In the genomic region with DNA sequence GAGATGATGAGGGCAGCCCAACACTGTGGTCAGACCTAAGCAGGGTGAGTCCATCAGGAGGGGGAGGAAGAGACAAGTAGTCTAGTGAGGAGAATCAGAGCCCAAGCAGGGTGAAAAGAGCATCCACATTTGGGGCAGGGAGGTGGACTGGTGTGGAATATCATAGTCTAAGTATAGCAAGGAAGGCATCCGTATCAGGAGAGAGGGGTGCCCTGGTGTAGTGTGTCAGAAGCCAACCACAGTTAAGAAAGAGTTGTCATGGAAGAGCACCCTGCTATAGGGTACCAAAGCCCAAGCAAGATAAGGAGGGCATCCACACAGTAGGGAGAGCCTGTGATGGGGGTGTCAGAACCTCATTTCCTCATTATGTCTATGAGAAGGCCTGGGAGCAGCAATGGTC, we compare ENCODE assay signal across 2 cellular contexts.
TF ChIP-seq lines count a peak whose summit lies in the region.

No MANE protein-coding gene starts in this region.

TF ChIP-seq in HEK293, 187 proteins besides CTCF, POLR2A, EP300 and RAD21:
- TF ChIP-seq, protein P1, sequence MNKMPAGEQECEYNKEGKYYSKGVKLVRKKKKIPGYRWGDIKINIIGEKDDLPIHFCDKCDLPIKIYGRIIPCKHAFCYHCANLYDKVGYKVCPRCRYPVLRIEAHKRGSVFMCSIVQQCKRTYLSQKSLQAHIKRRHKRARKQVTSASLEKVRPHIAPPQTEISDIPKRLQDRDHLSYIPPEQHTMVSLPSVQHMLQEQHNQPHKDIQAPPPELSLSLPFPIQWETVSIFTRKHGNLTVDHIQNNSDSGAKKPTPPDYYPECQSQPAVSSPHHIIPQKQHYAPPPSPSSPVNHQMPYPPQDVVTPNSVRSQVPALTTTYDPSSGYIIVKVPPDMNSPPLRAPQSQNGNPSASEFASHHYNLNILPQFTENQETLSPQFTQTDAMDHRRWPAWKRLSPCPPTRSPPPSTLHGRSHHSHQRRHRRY (tag by site-specific recombination; IDR thresholded peaks at IDR 0.05): no peak
- TF ChIP-seq, protein P2, sequence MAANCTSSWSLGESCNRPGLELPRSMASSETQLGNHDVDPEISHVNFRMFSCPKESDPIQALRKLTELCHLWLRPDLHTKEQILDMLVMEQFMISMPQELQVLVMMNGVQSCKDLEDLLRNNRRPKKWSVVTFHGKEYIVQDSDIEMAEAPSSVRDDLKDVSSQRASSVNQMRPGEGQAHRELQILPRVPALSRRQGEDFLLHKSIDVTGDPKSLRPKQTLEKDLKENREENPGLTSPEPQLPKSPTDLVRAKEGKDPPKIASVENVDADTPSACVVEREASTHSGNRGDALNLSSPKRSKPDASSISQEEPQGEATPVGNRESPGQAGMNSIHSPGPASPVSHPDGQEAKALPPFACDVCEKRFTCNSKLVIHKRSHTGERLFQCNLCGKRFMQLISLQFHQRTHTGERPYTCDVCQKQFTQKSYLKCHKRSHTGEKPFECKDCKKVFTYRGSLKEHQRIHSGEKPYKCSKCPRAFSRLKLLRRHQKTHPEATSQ (tag by site-specific recombination; IDR thresholded peaks at IDR 0.05): no peak
- TF ChIP-seq, protein P3, sequence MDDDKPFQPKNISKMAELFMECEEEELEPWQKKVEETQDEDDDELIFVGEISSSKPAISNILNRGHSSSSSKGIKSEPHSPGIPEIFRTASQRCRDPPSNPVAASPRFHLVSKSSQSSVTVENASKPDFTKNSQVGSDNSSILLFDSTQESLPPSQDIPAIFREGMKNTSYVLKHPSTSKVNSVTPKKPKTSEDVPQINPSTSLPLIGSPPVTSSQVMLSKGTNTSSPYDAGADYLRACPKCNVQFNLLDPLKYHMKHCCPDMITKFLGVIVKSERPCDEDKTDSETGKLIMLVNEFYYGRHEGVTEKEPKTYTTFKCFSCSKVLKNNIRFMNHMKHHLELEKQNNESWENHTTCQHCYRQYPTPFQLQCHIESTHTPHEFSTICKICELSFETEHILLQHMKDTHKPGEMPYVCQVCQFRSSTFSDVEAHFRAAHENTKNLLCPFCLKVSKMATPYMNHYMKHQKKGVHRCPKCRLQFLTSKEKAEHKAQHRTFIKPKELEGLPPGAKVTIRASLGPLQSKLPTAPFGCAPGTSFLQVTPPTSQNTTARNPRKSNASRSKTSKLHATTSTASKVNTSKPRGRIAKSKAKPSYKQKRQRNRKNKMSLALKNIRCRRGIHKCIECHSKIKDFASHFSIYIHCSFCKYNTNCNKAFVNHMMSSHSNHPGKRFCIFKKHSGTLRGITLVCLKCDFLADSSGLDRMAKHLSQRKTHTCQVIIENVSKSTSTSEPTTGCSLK (tag by site-specific recombination; IDR thresholded peaks at IDR 0.05): no peak
- TF ChIP-seq ZNF423 (tag by site-specific recombination; IDR thresholded peaks at IDR 0.05): no peak
- 0 out of 2 replicates have a peak, but pooled peaks have one; percentile 24 for TF ChIP-seq ZNF600 (tag by site-specific recombination; IDR thresholded peaks at IDR 0.05)
- no peak for TF ChIP-seq FEZF1 (tag by site-specific recombination; IDR thresholded peaks at IDR 0.05)
- no peak for TF ChIP-seq ZNF140 (tag by site-specific recombination; IDR thresholded peaks at IDR 0.05)
- TF ChIP-seq OSR2 (tag by site-specific recombination; IDR thresholded peaks at IDR 0.05): no peak

TF ChIP-seq in H1, 55 proteins besides CTCF, POLR2A, EP300 and RAD21:
- TF ChIP-seq TAF1 (IDR thresholded peaks at IDR 0.05; ENCODE audit: low read depth, low read length) (no peak), TAF7 (optimal IDR thresholded peaks at IDR 0.05; ENCODE audit: borderline replicate concordance, low read depth, low read length) (no peak), EZH2 (IDR thresholded peaks at IDR 0.05; ENCODE audit: low read depth, low read length, severe bottlenecking) (no peak), CBX5 (IDR thresholded peaks at IDR 0.05; ENCODE audit: low read depth, low read length) (no peak), CTBP2 (IDR thresholded peaks at IDR 0.05; ENCODE audit: borderline replicate concordance, insufficient read depth, insufficient read length, low read length) (no peak), KDM4A (IDR thresholded peaks at IDR 0.05; ENCODE audit: low read depth, low read length, severe bottlenecking) (no peak)
